Comparison of ENCODE assay signal across 18 cellular contexts in genomic region chr16:74622005-74622404, GRCh38.
"Had no signal": no experiment of that assay in that cellular context is flagged by ENCODE, and none has a peak within 500 bp of the region (broad histone marks: within the 10 kb centered on the region; RNA-seq: fewer than 3 reads in every experiment).

No MANE protein-coding gene starts in this region.

- DNase-seq: colonic mucosa; dermis blood vessel endothelial cell; esophagus squamous epithelium; foreskin fibroblast; mammary epithelial cell; mucosa of descending colon; naive thymus-derived CD8-positive, alpha-beta T cell; posterior cingulate gyrus; sigmoid colon; stimulated activated CD4-positive, alpha-beta T cell treated with anti-CD3 and anti-CD28 coated beads, Interleukin-2, amount 100 ng/mL, for 24 hours; stimulated activated naive CD4-positive, alpha-beta T cell had no signal

- H3K9me3 Mint-ChIP-seq: naive thymus-derived CD8-positive, alpha-beta T cell; neural crest cell; type B pancreatic cell had no signal

- H3K9me3 ChIP-seq: colonic mucosa, esophagus squamous epithelium, mucosa of descending colon, sigmoid colon had no signal

- H3K4me1 ChIP-seq: colonic mucosa, sigmoid colon had no signal

- H3K27me3 Mint-ChIP-seq: naive thymus-derived CD8-positive, alpha-beta T cell; type B pancreatic cell had no signal

- ATAC-seq: left lobe of liver; mucosa of descending colon; naive thymus-derived CD8-positive, alpha-beta T cell had no signal

- FAIRE-seq: islet of Langerhans, urothelium cell line had no signal

- H3K4me3 ChIP-seq: colonic mucosa, esophagus squamous epithelium, hepatocyte, mucosa of descending colon, sigmoid colon, skin epidermis had no signal

- H3K27me3 ChIP-seq: colonic mucosa, esophagus squamous epithelium, hepatocyte, sigmoid colon had no signal

- H3K4me3 Mint-ChIP-seq: naive thymus-derived CD8-positive, alpha-beta T cell; neural crest cell; type B pancreatic cell had no signal

- H3K27ac ChIP-seq: colonic mucosa, esophagus squamous epithelium, hepatocyte, sigmoid colon, skin epidermis had no signal

- H3K27ac Mint-ChIP-seq: type B pancreatic cell had no signal
